In the genomic region with DNA sequence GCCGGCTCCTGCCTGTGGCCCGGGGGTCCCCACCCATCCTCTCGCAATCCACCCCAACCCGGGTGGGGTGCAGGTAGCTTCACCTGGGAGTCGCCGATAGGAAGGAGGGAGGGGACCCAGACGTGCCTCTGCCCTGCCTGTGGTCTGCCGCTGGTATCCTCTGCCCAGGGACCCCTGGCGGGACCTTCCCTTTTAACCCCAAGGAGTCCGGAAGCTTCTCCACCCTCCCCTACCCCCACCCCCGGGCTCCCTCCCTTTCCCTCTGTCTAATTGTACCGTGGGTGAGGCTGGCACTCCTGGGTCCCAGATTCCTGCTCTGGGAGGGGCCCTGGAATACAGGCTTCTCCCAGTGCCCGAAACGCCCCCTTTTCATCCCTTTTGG, we compare ENCODE assay signal across 9 cellular contexts. TPM values are rescaled to one million over a fixed set of nuclear protein-coding genes. Genes with fewer than 3 reads are reported as not detected.
DNase-seq lines count a peak whose midpoint lies in the region; ATAC-seq lines count a peak whose summit lies in the region.
"Had no signal": no experiment of that assay in that cellular context is flagged by ENCODE, and none has a peak within 500 bp of the region (broad histone marks: within the 10 kb centered on the region; RNA-seq: fewer than 3 reads in every experiment).

A gene with protein sequence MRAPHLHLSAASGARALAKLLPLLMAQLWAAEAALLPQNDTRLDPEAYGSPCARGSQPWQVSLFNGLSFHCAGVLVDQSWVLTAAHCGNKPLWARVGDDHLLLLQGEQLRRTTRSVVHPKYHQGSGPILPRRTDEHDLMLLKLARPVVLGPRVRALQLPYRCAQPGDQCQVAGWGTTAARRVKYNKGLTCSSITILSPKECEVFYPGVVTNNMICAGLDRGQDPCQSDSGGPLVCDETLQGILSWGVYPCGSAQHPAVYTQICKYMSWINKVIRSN (minus strand): TSS at position 166 of the 382 bp plus-strand sequence. CDS start 579 bp downstream, outside the sequence.

- ATAC-seq in GM21786 (IDR thresholded peaks at IDR 0.05; ENCODE audit: unreplicated experiment), result no peak
- ATAC-seq in HG03457 (IDR thresholded peaks at IDR 0.05; ENCODE audit: unreplicated experiment), result no peak

- H3K9me3 ChIP-seq in HAP-1 (no peaks in the 10 kb centered on the region), iPS-15b (ENCODE audit: control insufficient read depth, insufficient read depth, low read length) (no peaks in the 10 kb centered on the region)

- peak within 1 kb of the TSS; percentile 56 for H3K4me3 Mint-ChIP-seq in activated T-helper 1 cell treated with anti-CD3 and anti-CD28 coated beads, Interleukin-12 subunit alpha, Interleukin-12 subunit beta, Interleukin-2, Interleukin-4 antibody, amounts not matched to agents 30 ng/mL and 10 ng/mL and 1 ng/mL, durations not matched to agents 14 hours and 24 hours and 36 hours

- peak within 1 kb of the TSS in 19 of 21 experiments; percentile 29 to 93 (median 75) for H3K27ac ChIP-seq in skin epidermis
- H3K27ac ChIP-seq: brain microvascular endothelial cell had no signal

- peaks cover 12% of the 10 kb centered on the region for H3K4me1 Mint-ChIP-seq in activated T-helper 1 cell treated with anti-CD3 and anti-CD28 coated beads, Interleukin-12 subunit alpha, Interleukin-12 subunit beta, Interleukin-2, Interleukin-4 antibody, amounts not matched to agents 30 ng/mL and 10 ng/mL and 1 ng/mL, durations not matched to agents 14 hours and 24 hours and 36 hours (ENCODE audit: low read depth)

- H3K4me1 ChIP-seq in HAP-1, result no peaks in the 10 kb centered on the region; the same call in 1 of the 2 replicates
- H3K4me1 ChIP-seq in iPS-15b (ENCODE audit: control insufficient read depth, insufficient read depth, low read length), result no peaks in the 10 kb centered on the region

- H3K36me3 Mint-ChIP-seq in activated T-helper 1 cell treated with anti-CD3 and anti-CD28 coated beads, Interleukin-12 subunit alpha, Interleukin-12 subunit beta, Interleukin-2, Interleukin-4 antibody, amounts not matched to agents 30 ng/mL and 10 ng/mL and 1 ng/mL, durations not matched to agents 14 hours and 24 hours and 36 hours (ENCODE audit: low read depth), result peaks cover 2% of the 10 kb centered on the region

- intact Hi-C loops in activated T-helper 1 cell treated with anti-CD3 and anti-CD28 coated beads, Interleukin-12 subunit alpha, Interleukin-12 subunit beta, Interleukin-2, Interleukin-4 antibody, amounts not matched to agents 30 ng/mL and 10 ng/mL and 1 ng/mL, durations not matched to agents 14 hours and 24 hours and 36 hours (cut with micrococcal nuclease), result no loop called here

- peaks cover 57% of the 10 kb centered on the region for H3K27me3 Mint-ChIP-seq in activated T-helper 1 cell treated with anti-CD3 and anti-CD28 coated beads, Interleukin-12 subunit alpha, Interleukin-12 subunit beta, Interleukin-2, Interleukin-4 antibody, amounts not matched to agents 30 ng/mL and 10 ng/mL and 1 ng/mL, durations not matched to agents 14 hours and 24 hours and 36 hours (ENCODE audit: insufficient read depth)

- in situ Hi-C loops in HAP-1 (cut with MboI; ENCODE audit: low sequenced_read_pairs), result no loop called here

- H3K27me3 ChIP-seq in HAP-1 (ENCODE audit: low read depth) (peaks cover 20% of the 10 kb centered on the region), iPS-15b (ENCODE audit: control insufficient read depth, insufficient read depth, low read length) (peaks cover 26% of the 10 kb centered on the region)

- H3K9ac ChIP-seq in iPS-15b (ENCODE audit: low read depth, low read length), result no peak within 1 kb of the TSS

- peak within 1 kb of the TSS; percentile 16 for H3K27ac Mint-ChIP-seq in activated T-helper 1 cell treated with anti-CD3 and anti-CD28 coated beads, Interleukin-12 subunit alpha, Interleukin-12 subunit beta, Interleukin-2, Interleukin-4 antibody, amounts not matched to agents 30 ng/mL and 10 ng/mL and 1 ng/mL, durations not matched to agents 14 hours and 24 hours and 36 hours

- H3K9me3 Mint-ChIP-seq in activated T-helper 1 cell treated with anti-CD3 and anti-CD28 coated beads, Interleukin-12 subunit alpha, Interleukin-12 subunit beta, Interleukin-2, Interleukin-4 antibody, amounts not matched to agents 30 ng/mL and 10 ng/mL and 1 ng/mL, durations not matched to agents 14 hours and 24 hours and 36 hours, result no peaks in the 10 kb centered on the region

- DNase-seq in HAP-1 (ENCODE audit: low spot score in 2 of 2), result no peak
- no peak for DNase-seq in activated T-helper 1 cell treated with anti-CD3 and anti-CD28 coated beads, Interleukin-12 subunit alpha, Interleukin-12 subunit beta, Interleukin-2, Interleukin-4 antibody, amounts not matched to agents 30 ng/mL and 10 ng/mL and 1 ng/mL, durations not matched to agents 14 hours and 24 hours and 36 hours (ENCODE audit: low spot score)
- DNase-seq in effector CD4-positive, alpha-beta T cell, result no peak
- DNase-seq: brain microvascular endothelial cell; stimulated activated naive CD4-positive, alpha-beta T cell had no signal

- H3K36me3 ChIP-seq in HAP-1 (replicated peaks) (no peaks in the 10 kb centered on the region), iPS-15b (ENCODE audit: control insufficient read depth, insufficient read depth, low read length) (no peaks in the 10 kb centered on the region)
- H3K36me3 ChIP-seq: brain microvascular endothelial cell had no signal

- H3K4me3 ChIP-seq in HAP-1 (peak within 1 kb of the TSS; percentile 16), iPS-15b (ENCODE audit: low read depth, low read length) (peak within 1 kb of the TSS; percentile 59), skin epidermis (peak within 1 kb of the TSS; percentile 22 to 50 (median 26))

RNA-seq across cellular contexts. Expression of the gene that starts here (rescaled TPM):
- total RNA-seq in activated T-helper 1 cell treated with anti-CD3 and anti-CD28 coated beads, Interleukin-12 subunit alpha, Interleukin-12 subunit beta, Interleukin-2, Interleukin-4 antibody, amounts not matched to agents 30 ng/mL and 10 ng/mL and 1 ng/mL, durations not matched to agents 14 hours and 24 hours and 36 hours, result not detected in 2 replicates
